8 cellular contexts compared by ENCODE assay signal in genomic region chr17:40318835-40319332, GRCh38. TPM values are rescaled to one million over a fixed set of nuclear protein-coding genes. Genes with fewer than 3 reads are reported as not detected.
DNase-seq lines count a peak whose midpoint lies in the region; TF ChIP-seq lines count a peak whose summit lies in the region.

No MANE protein-coding gene starts in this region.

- no peaks in the 10 kb centered on the region for H3K9me3 Mint-ChIP-seq in nephron

- peak overlapping the region; percentile 84 for H3K27ac ChIP-seq in C4-2B

- peak overlapping the region; percentile 93 to 96 (median 94) for H3K27ac Mint-ChIP-seq in nephron

- peak overlapping the region; percentile 93 for H3K4me3 ChIP-seq in NB4 (ENCODE audit: low read depth, low read length)

- peak overlapping the region; percentile 93 to 99 (median 96) for H3K4me3 Mint-ChIP-seq in nephron

- DNase-seq in NB4 (ENCODE audit: low read depth): peak; percentile 60
- peak; percentile 21 for DNase-seq in dermis blood vessel endothelial cell
- no peak for DNase-seq in HK-2 (ENCODE audit: unreplicated experiment)
- no peak for DNase-seq in NCI-H1694 (lab: John Stamatoyannopoulos, UW)
- no peak for DNase-seq in effector CD8-positive, alpha-beta T cell (lab: John Stamatoyannopoulos, UW)
- no peak for DNase-seq in NK-92 treated with Interleukin-12 subunit alpha and Interleukin-12 subunit beta, amount 100 ng/mL, for 24 hours (lab: John Stamatoyannopoulos, UW)

- no peaks in the 10 kb centered on the region for H3K36me3 Mint-ChIP-seq in nephron (ENCODE audit: low read depth)

- no peak for TF ChIP-seq POLR2A in NB4 (IDR thresholded peaks at IDR 0.05; ENCODE audit: extremely low read depth, insufficient read length)

- H3K4me1 Mint-ChIP-seq in nephron: peaks cover 65% of the 10 kb centered on the region

- TF ChIP-seq CTCF in C4-2B (conservative IDR thresholded peaks at IDR 0.05): no peak
- TF ChIP-seq CTCF in NB4 (IDR thresholded peaks at IDR 0.05; ENCODE audit: low read depth, low read length): peak; percentile 18
- TF ChIP-seq CTCF in nephron (IDR thresholded peaks at IDR 0.05; ENCODE audit: unreplicated experiment in 3 of 3): no peak

- no peaks in the 10 kb centered on the region for H3K27me3 Mint-ChIP-seq in nephron (ENCODE audit: low read depth)

RNA-seq across cellular contexts. Expression of gene RARA, which starts 9.9 kb away (rescaled TPM):
- 9.7 and 13.6 TPM in 2 replicates for total RNA-seq in dermis blood vessel endothelial cell

RNA-seq across cellular contexts. Expression of gene CDC6, which starts 31.2 kb away (rescaled TPM):
- total RNA-seq in dermis blood vessel endothelial cell: 16.8 and 33.6 TPM in 2 replicates

RNA-seq across cellular contexts. Expression of gene GJD3, which starts 45.7 kb away (rescaled TPM):
- total RNA-seq in dermis blood vessel endothelial cell: 3.7 and 4.3 TPM in 2 replicates

Comparison
In these comparisons a context has a peak if more than half of its experiments do, and no peak if none do; other contexts are left out.
1. DNase-seq: peak in NB4 (single experiment) and dermis blood vessel endothelial cell (single experiment); none in HK-2 (single experiment), NCI-H1694 (single experiment), effector CD8-positive, alpha-beta T cell (single experiment) and NK-92 treated with Interleukin-12 subunit alpha and Interleukin-12 subunit beta, amount 100 ng/mL, for 24 hours (single experiment).